ENCODE assay signal across 24 cellular contexts in the genomic region with DNA sequence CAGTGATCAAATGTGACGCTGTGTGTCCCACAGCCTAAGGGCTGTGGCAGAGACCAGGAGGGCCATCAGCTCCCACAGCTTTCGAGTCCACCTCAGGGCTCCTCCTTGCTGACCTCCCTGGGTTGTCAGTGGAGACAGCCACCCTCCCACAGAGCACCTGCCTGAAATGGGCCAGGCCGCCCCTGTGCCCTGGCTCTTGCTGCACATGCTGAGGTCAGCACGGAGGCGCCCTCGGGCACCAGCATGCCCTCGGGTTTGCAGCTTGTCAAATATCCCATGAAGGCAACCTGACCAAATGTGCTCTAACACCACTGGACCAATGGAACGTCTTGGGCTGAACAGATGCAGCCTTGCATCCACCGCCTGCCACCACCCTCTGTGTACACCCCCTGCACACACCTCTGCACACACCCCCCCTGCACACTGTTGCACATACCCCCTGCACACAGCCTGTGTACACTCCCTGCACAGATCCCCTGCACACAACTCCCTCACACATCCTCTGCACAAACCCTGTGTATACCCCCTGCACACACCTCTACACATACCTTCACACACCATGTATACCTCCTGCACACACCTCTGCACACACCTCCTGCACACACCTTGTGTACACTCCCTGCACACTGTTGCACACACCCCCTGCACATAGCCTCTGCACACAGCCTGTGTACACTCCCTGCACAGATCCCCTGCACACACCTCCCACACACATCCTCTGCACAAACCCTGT. TPM values are rescaled to one million over a fixed set of nuclear protein-coding genes. Genes with fewer than 3 reads are reported as not detected.
DNase-seq lines count a peak whose midpoint lies in the region; ATAC-seq, FAIRE-seq and TF ChIP-seq lines count a peak whose summit lies in the region.
"Had no signal": no experiment of that assay in that cellular context is flagged by ENCODE, and none has a peak within 500 bp of the region (broad histone marks: within the 10 kb centered on the region; RNA-seq: fewer than 3 reads in every experiment).

No MANE protein-coding gene starts in this region.

- no peaks in the 10 kb centered on the region for H3K36me3 ChIP-seq in HepG2 (replicated peaks in 1 of 2; ENCODE audit: control insufficient read depth in 1 of 2, insufficient read depth in 2 of 2, low read length in 2 of 2)
- no peaks in the 10 kb centered on the region for H3K36me3 ChIP-seq in right lobe of liver
- no peaks in the 10 kb centered on the region for H3K36me3 ChIP-seq in bronchial epithelial cell (ENCODE audit: control insufficient read depth, insufficient read depth, low read length)
- no peaks in the 10 kb centered on the region for H3K36me3 ChIP-seq in vagina
- H3K36me3 ChIP-seq: ovary, SJCRH30 had no signal

- ATAC-seq in HepG2 = no peak
- ATAC-seq in right lobe of liver = no peak
- ATAC-seq in natural killer cell = no peak
- no peak for ATAC-seq in left cardiac atrium
- ATAC-seq: GM12878 had no signal

- CTCF ChIA-PET in HepG2 (lab: Yijun Ruan, JAX; ENCODE audit: low intra/inter-chr PET ratio, low total read pairs) = no interaction called here

- TF ChIP-seq CTCF in HepG2 (CRISPR knock-in tag; IDR thresholded peaks at IDR 0.05) (no peak), right lobe of liver (IDR thresholded peaks at IDR 0.05) (no peak), bronchial epithelial cell (IDR thresholded peaks at IDR 0.05; ENCODE audit: insufficient read depth, low read length, severe bottlenecking) (no peak), natural killer cell (IDR thresholded peaks at IDR 0.05) (no peak), vagina (IDR thresholded peaks at IDR 0.05) (no peak)

- TF ChIP-seq EP300 in HepG2 (IDR thresholded peaks at IDR 0.05; ENCODE audit: low read depth in 2 of 2, low read length in 2 of 2) (no peak), HepG2 (CRISPR knock-in tag; IDR thresholded peaks at IDR 0.05; ENCODE audit: borderline replicate concordance) (no peak)

- H3K9me3 ChIP-seq in HepG2 (ENCODE audit: low read length) (no peaks in the 10 kb centered on the region), right lobe of liver (no peaks in the 10 kb centered on the region), vagina (no peaks in the 10 kb centered on the region)
- H3K9me3 ChIP-seq: ovary, SJCRH30 had no signal

- no peaks in the 10 kb centered on the region for H3K36me3 Mint-ChIP-seq in natural killer cell

- no peak overlapping the region for H2AFZ ChIP-seq in HepG2 (ENCODE audit: low read length)

- WGBS in HepG2 (ENCODE audit: low lambda C conversion rate) = 88% methylated on average over 1 of the region's 9 CpGs
- no CpG with 5 or more reads among the region's 9 CpGs for WGBS in right lobe of liver (ENCODE audit: insufficient coverage, low coverage, low lambda C conversion rate, missing lambda C conversion rate)

- no peak for TF ChIP-seq RAD21 in HepG2 (CRISPR knock-in tag; IDR thresholded peaks at IDR 0.05)

- H3K9me3 Mint-ChIP-seq in natural killer cell = no peaks in the 10 kb centered on the region

- H3K9ac ChIP-seq in HepG2 (ENCODE audit: insufficient read depth, low read depth, low read length) = no peak overlapping the region

- intact Hi-C loops in HepG2 (cut with micrococcal nuclease; ENCODE audit: unreplicated experiment) = loop anchor here (10.0 kb wide), 1 partner anchor 75 kb away; no protein-coding TSS in a partner anchor
- intact Hi-C loops in right lobe of liver (cut with DNase I) = no loop called here
- intact Hi-C loops in natural killer cell (cut with micrococcal nuclease) = no loop called here
- intact Hi-C loops in vagina (cut with DNase I) = no loop called here
- intact Hi-C loops in left cardiac atrium (cut with DNase I) = loop anchor here in 1 of 2 donors (10.0 kb wide), 1 partner anchor 155 kb away; no protein-coding TSS in a partner anchor

- H3K27me3 Mint-ChIP-seq in natural killer cell (ENCODE audit: low read depth in 2 of 2) = peaks cover 0 to 11% of the 10 kb centered on the region in 2 donors

- peak overlapping the region; percentile 81 for H3K4me3 Mint-ChIP-seq in natural killer cell

- peak overlapping the region; percentile 86; the same call in 1 of the 2 replicates for H3K4me2 ChIP-seq in HepG2 (ENCODE audit: low read depth, low read length)

- DNase-seq in HepG2 (ENCODE audit: low spot score) (no peak), right lobe of liver (no peak), bronchial epithelial cell (ENCODE audit: low read depth) (no peak), natural killer cell (no peak), cerebellar cortex (ENCODE audit: low spot score) (no peak), vagina (ENCODE audit: extremely low spot score in 2 of 2) (no peak), left cardiac atrium (no peak), HUDEP-2 (lab: John Stamatoyannopoulos, UW; ENCODE audit: unreplicated experiment in 76 of 76) (no peak)
- DNase-seq: activated CD4-positive, alpha-beta memory T cell treated with anti-CD3 and anti-CD28 coated beads for 36 hours; activated effector memory CD4-positive, alpha-beta T cell treated with Interleukin-2 at 50 U/mL for 16 hours; amygdala; GOT3; hypothalamus; KBM-7; kidney glomerular epithelial cell; midbrain; NCI-H1092; NCI-H2107; ovary; SJCRH30 had no signal

- no peak overlapping the region for H3K4me3 ChIP-seq in HepG2 (replicated peaks in 1 of 3; ENCODE audit: insufficient read depth in 1 of 3, low read depth in 2 of 3, low read length in 3 of 3)
- no peak overlapping the region for H3K4me3 ChIP-seq in right lobe of liver
- no peak overlapping the region for H3K4me3 ChIP-seq in bronchial epithelial cell (ENCODE audit: low read depth, low read length)
- H3K4me3 ChIP-seq in vagina = no peak overlapping the region
- H3K4me3 ChIP-seq: GM12878, ovary, SJCRH30 had no signal

- TF ChIP-seq POLR2A in HepG2 (IDR thresholded peaks at IDR 0.05; ENCODE audit: insufficient read depth in 1 of 2, low read depth in 2 of 2, low read length in 2 of 2) (no peak), right lobe of liver (IDR thresholded peaks at IDR 0.05) (no peak), vagina (IDR thresholded peaks at IDR 0.05) (no peak)

- peaks cover 27% of the 10 kb centered on the region for H3K79me2 ChIP-seq in HepG2 (ENCODE audit: insufficient read depth, low read length)

- BruUV-seq in HepG2 (replicated peaks; lab: Mats Ljungman, UMichigan) = no TSS peak

- POLR2A ChIA-PET in HepG2 (lab: Yijun Ruan, JAX) = no interaction called here

- H3K27ac ChIP-seq in HepG2 (ENCODE audit: extremely low read length, insufficient read depth, low read length) = no peak overlapping the region
- no peak overlapping the region for H3K27ac ChIP-seq in right lobe of liver
- no peak overlapping the region for H3K27ac ChIP-seq in vagina
- H3K27ac ChIP-seq: ovary, SJCRH30 had no signal

- H3K27me3 ChIP-seq in HepG2 (ENCODE audit: control insufficient read depth in 1 of 2, insufficient read depth in 2 of 2, low read length in 2 of 2) = peaks cover 0 to 10% of the 10 kb centered on the region in 2 experiments; a peak in 2 of 5 replicates
- H3K27me3 ChIP-seq in right lobe of liver = no peaks in the 10 kb centered on the region
- peaks cover 3% of the 10 kb centered on the region for H3K27me3 ChIP-seq in bronchial epithelial cell (ENCODE audit: control insufficient read depth, insufficient read depth, low read length)
- no peaks in the 10 kb centered on the region for H3K27me3 ChIP-seq in vagina
- H3K27me3 ChIP-seq: ovary, SJCRH30 had no signal

- FAIRE-seq in HepG2 (lab: Jason Lieb, UNC) (no peak), bronchial epithelial cell (lab: Jason Lieb, UNC) (peak; percentile 13)
- FAIRE-seq: D721Med, endothelial cell of umbilical vein, G401.6, GM12878 had no signal

- in situ Hi-C loops in HepG2 (cut with HindIII; ENCODE audit: extremely low pct_ligation_motif_present, low pct_unique_long_range_greater_than_20kb) = no loop called here

- H4K20me1 ChIP-seq in HepG2 (ENCODE audit: insufficient read depth, low read length) = no peaks in the 10 kb centered on the region

- H3K4me1 ChIP-seq in HepG2 (ENCODE audit: insufficient read depth, low read length) = peaks cover 63% of the 10 kb centered on the region
- H3K4me1 ChIP-seq in right lobe of liver = peaks cover 0 to 6% (median 2%) of the 10 kb centered on the region in 4 donors
- H3K4me1 ChIP-seq in vagina = peaks cover 11% of the 10 kb centered on the region
- H3K4me1 ChIP-seq: SJCRH30 had no signal

- peaks cover 28 to 44% of the 10 kb centered on the region in 2 donors for H3K4me1 Mint-ChIP-seq in natural killer cell

- H3K27ac Mint-ChIP-seq in natural killer cell = no peak overlapping the region
- H3K27ac Mint-ChIP-seq: activated CD4-positive, alpha-beta memory T cell treated with anti-CD3 and anti-CD28 coated beads for 36 hours had no signal

TF ChIP-seq in HepG2, 621 proteins besides CTCF, POLR2A, EP300 and RAD21 (continues in another document):
- TF ChIP-seq RBAK (CRISPR knock-in tag; IDR thresholded peaks at IDR 0.05) = no peak

RNA-seq across cellular contexts. Expression of gene CEP72, which starts 2.0 kb away (rescaled TPM):
- total RNA-seq in HepG2 (2016; rRNA removed; fragmentation: Illumina TruSeq; extraction: Trizol) (8.1 and 9.4 TPM in 2 replicates), right lobe of liver (1 to 10 TPM; 3.4 to 6.0 (median 4.2) TPM), bronchial epithelial cell (4.2 and 6.8 TPM in 2 replicates), natural killer cell (10 to 100 TPM; 12.2 to 15.1 (median 12.3) TPM), vagina (20.1 TPM), left cardiac atrium (1 to 10 TPM; 1.4 to 2.5 TPM)
- 11.3 and 14.4 TPM in 2 replicates for total RNA-seq in HepG2 (2016; cell fraction: cytosol; rRNA removed; fragmentation: Illumina TruSeq; extraction: Trizol; ENCODE audit: low read depth)
- 6.5 and 9.1 TPM in 2 replicates for total RNA-seq in HepG2 (2016; cell fraction: insoluble cytoplasmic fraction; rRNA removed; fragmentation: Illumina TruSeq; extraction: Trizol)
- total RNA-seq in HepG2 (2016; cell fraction: membrane; rRNA removed; fragmentation: Illumina TruSeq; extraction: Trizol) = 6.6 and 7.9 TPM in 2 replicates
- total RNA-seq in HepG2 (2016; cell fraction: nucleus; rRNA removed; fragmentation: Illumina TruSeq; extraction: Trizol) = 11.4 and 12.2 TPM in 2 replicates
- polyA plus RNA-seq in HepG2 (2011; rRNA removed) = 3.4 and 4.4 TPM in 2 replicates
- 1.9 and 3.9 TPM in 2 replicates for polyA plus RNA-seq in HepG2 (2011; cell fraction: cytosol; rRNA removed)
- polyA plus RNA-seq in HepG2 (2011; cell fraction: nucleus; rRNA removed) = 8.5 and 11.6 TPM in 2 replicates
- 1.8 and 3.2 TPM in 2 replicates for polyA plus RNA-seq in HepG2 (2012)
- polyA plus RNA-seq in HepG2 (2016; cell fraction: cytosol; fragmentation: Illumina TruSeq; extraction: Trizol; ENCODE audit: low read depth) = 0.64 and 0.84 TPM in 2 replicates
- 6.3 and 7.6 TPM in 2 replicates for polyA plus RNA-seq in HepG2 (2016; cell fraction: insoluble cytoplasmic fraction; fragmentation: Illumina TruSeq; extraction: Trizol; ENCODE audit: low read depth)
- 1.9 and 2.0 TPM in 2 replicates for polyA plus RNA-seq in HepG2 (2016; cell fraction: membrane; fragmentation: Illumina TruSeq; extraction: Trizol; ENCODE audit: low read depth)
- 17.4 and 20.5 TPM in 2 replicates for polyA plus RNA-seq in HepG2 (2016; cell fraction: nucleus; fragmentation: Illumina TruSeq; extraction: Trizol; ENCODE audit: insufficient read depth, low read depth)
- 15.4 and 136 TPM in 2 replicates for polyA minus RNA-seq in HepG2 (2011; rRNA and poly(A)+ RNA removed; ENCODE audit: low replicate concordance)
- 3.4 and 4.0 TPM in 2 replicates for polyA minus RNA-seq in HepG2 (2011; cell fraction: cytosol; rRNA and poly(A)+ RNA removed)
- 13.1 and 17.0 TPM in 2 replicates for polyA minus RNA-seq in HepG2 (2011; cell fraction: nucleus; rRNA and poly(A)+ RNA removed)
